In the genomic region with DNA sequence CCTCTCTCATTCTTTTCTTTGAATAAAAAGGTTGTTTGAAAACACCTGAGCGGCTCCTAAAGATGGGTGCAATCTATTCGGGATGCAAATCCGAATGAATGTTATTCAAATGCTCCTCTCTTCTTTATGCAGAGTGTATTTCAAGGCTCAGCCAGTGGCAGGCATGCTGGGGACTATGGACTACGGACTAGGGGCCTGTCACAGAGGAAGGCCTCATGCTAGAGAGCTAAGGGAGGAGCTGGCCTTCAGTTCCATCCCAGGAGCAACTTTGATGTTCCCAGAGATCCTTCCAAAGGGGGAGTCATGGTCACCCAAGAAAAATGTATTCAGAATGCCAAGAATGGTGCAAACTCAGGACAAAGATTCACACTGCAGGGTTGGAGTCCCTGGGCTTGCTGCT, we compare ENCODE assay signal across 2 cellular contexts.
TF ChIP-seq lines count a peak whose summit lies in the region.

No MANE protein-coding gene starts in this region.

TF ChIP-seq in SK-N-SH, 30 proteins besides CTCF, POLR2A, EP300 and RAD21 (continued from another document):
- no peak for TF ChIP-seq GATA2 (CRISPR knock-in tag; IDR thresholded peaks at IDR 0.05)
- no peak for TF ChIP-seq TCF12 (IDR thresholded peaks at IDR 0.05)
- no peak for TF ChIP-seq SIN3A (IDR thresholded peaks at IDR 0.05; ENCODE audit: borderline replicate concordance, low read depth, low read length)
- TF ChIP-seq, protein P1, sequence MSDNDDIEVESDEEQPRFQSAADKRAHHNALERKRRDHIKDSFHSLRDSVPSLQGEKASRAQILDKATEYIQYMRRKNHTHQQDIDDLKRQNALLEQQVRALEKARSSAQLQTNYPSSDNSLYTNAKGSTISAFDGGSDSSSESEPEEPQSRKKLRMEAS (IDR thresholded peaks at IDR 0.05; ENCODE audit: low read depth), result no peak
- TF ChIP-seq, protein P2, sequence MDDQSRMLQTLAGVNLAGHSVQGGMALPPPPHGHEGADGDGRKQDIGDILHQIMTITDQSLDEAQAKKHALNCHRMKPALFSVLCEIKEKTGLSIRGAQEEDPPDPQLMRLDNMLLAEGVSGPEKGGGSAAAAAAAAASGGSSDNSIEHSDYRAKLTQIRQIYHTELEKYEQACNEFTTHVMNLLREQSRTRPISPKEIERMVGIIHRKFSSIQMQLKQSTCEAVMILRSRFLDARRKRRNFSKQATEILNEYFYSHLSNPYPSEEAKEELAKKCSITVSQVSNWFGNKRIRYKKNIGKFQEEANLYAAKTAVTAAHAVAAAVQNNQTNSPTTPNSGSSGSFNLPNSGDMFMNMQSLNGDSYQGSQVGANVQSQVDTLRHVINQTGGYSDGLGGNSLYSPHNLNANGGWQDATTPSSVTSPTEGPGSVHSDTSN (IDR thresholded peaks at IDR 0.05), result no peak
- TF ChIP-seq MXI1 (IDR thresholded peaks at IDR 0.05; ENCODE audit: low read depth, low read length), result no peak
- no peak for TF ChIP-seq NRF1 (IDR thresholded peaks at IDR 0.05; ENCODE audit: low read depth, low read length)
- no peak for TF ChIP-seq JUND (IDR thresholded peaks at IDR 0.05)
- no peak for TF ChIP-seq RXRA (IDR thresholded peaks at IDR 0.05; ENCODE audit: borderline replicate concordance, low read depth)
- no peak for TF ChIP-seq TEAD4 (IDR thresholded peaks at IDR 0.05; ENCODE audit: borderline replicate concordance, insufficient read depth)
- TF ChIP-seq YY1 (IDR thresholded peaks at IDR 0.05; ENCODE audit: low read depth), result no peak
- no peak for TF ChIP-seq GABPA (IDR thresholded peaks at IDR 0.05; ENCODE audit: low read depth)
- no peak for TF ChIP-seq SMC3 (IDR thresholded peaks at IDR 0.05; ENCODE audit: low read depth, low read length)
- TF ChIP-seq ELF1 (IDR thresholded peaks at IDR 0.05), result no peak
- no peak for TF ChIP-seq FOSL2 (IDR thresholded peaks at IDR 0.05; ENCODE audit: borderline replicate concordance, low read depth)

TF ChIP-seq in SK-N-SH treated with all-trans-retinoic acid at 6 μM for 48 hours, 23 proteins besides CTCF, POLR2A, EP300 and RAD21 (continued from another document):
- TF ChIP-seq ZC3H10 (CRISPR knock-in tag; IDR thresholded peaks at IDR 0.05), result no peak
- TF ChIP-seq ESRRG (CRISPR knock-in tag; IDR thresholded peaks at IDR 0.05), result no peak
- TF ChIP-seq, protein P3, sequence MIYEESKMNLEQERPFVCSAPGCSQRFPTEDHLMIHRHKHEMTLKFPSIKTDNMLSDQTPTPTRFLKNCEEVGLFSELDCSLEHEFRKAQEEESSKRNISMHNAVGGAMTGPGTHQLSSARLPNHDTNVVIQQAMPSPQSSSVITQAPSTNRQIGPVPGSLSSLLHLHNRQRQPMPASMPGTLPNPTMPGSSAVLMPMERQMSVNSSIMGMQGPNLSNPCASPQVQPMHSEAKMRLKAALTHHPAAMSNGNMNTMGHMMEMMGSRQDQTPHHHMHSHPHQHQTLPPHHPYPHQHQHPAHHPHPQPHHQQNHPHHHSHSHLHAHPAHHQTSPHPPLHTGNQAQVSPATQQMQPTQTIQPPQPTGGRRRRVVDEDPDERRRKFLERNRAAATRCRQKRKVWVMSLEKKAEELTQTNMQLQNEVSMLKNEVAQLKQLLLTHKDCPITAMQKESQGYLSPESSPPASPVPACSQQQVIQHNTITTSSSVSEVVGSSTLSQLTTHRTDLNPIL (CRISPR knock-in tag; IDR thresholded peaks at IDR 0.05; ENCODE audit: low read depth), result no peak
